ENCODE assay signal across 17 cellular contexts in the genomic region with DNA sequence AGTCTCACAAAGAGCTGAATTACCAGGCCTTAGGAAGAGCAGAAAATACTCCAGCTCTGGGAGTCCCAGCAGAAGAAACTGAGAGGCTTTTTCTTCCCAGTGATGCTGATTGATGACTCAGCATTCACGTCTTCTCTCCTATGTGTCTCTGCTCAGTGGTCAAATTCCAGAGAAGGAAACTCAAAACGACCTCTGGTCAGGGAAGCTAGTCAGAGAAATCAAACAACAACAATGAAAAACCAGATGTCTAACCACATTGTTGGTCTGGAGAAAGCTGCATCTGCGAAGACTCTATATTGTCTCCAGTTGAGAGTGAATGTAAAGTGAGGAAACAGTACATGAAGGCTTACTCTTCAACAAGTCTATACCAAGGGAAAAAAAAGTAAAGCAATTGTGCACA. TPM values are rescaled to one million over a fixed set of nuclear protein-coding genes. Genes with fewer than 3 reads are reported as not detected.
DNase-seq lines count a peak whose midpoint lies in the region; ATAC-seq, FAIRE-seq and TF ChIP-seq lines count a peak whose summit lies in the region.
"Had no signal": no experiment of that assay in that cellular context is flagged by ENCODE, and none has a peak within 500 bp of the region (broad histone marks: within the 10 kb centered on the region; RNA-seq: fewer than 3 reads in every experiment).

No MANE protein-coding gene starts in this region.

- no peak overlapping the region for H2BK5ac ChIP-seq in mesendoderm (ENCODE audit: low read length)

- H2BK120ac ChIP-seq in mesendoderm (ENCODE audit: low read depth, low read length) = no peak overlapping the region

- no peak overlapping the region for H4K8ac ChIP-seq in mesendoderm (ENCODE audit: low read depth, low read length)

- H3K4me3 ChIP-seq in mesendoderm (ENCODE audit: low read length) = no peak overlapping the region
- H3K4me3 ChIP-seq: tibial artery had no signal

- H3K4me1 ChIP-seq in mesendoderm (ENCODE audit: control insufficient read depth, low read depth, low read length) = peaks cover 3% of the 10 kb centered on the region
- H3K4me1 ChIP-seq: tibial artery had no signal

- no peak overlapping the region for H2BK15ac ChIP-seq in mesendoderm (replicated peaks; ENCODE audit: low read depth)

- H3K79me2 ChIP-seq in mesendoderm (ENCODE audit: control insufficient read depth, insufficient read depth, low read length) = no peaks in the 10 kb centered on the region

- H3K9me3 Mint-ChIP-seq in natural killer cell = no peaks in the 10 kb centered on the region

- H3K4me2 ChIP-seq in mesendoderm (ENCODE audit: low read length) = no peak overlapping the region

- peaks cover 6 to 7% of the 10 kb centered on the region in 2 donors for H3K4me1 Mint-ChIP-seq in natural killer cell

- H4K5ac ChIP-seq in mesendoderm (ENCODE audit: low read length) = no peak overlapping the region

- no peak for ATAC-seq in natural killer cell
- ATAC-seq in HG02884 (IDR thresholded peaks at IDR 0.05; ENCODE audit: unreplicated experiment) = no peak
- ATAC-seq in GM19463 (IDR thresholded peaks at IDR 0.05; ENCODE audit: unreplicated experiment) = no peak
- ATAC-seq: HCT116 had no signal

- no peaks in the 10 kb centered on the region for H3K36me3 ChIP-seq in mesendoderm (ENCODE audit: control insufficient read depth, insufficient read depth, low read length)
- H3K36me3 ChIP-seq: tibial artery, WERI-Rb-1 had no signal

- H3K56ac ChIP-seq in mesendoderm (ENCODE audit: low read length) = no peak overlapping the region

- no peak overlapping the region for H3K23ac ChIP-seq in mesendoderm (ENCODE audit: low read length)

- peak; percentile 41 for FAIRE-seq in endometrium (lab: Jason Lieb, UNC)

- H3K9ac ChIP-seq in mesendoderm (ENCODE audit: low read length) = no peak overlapping the region

- DNase-seq in AG09319 (ENCODE audit: extremely low read depth, low read depth) (peak; percentile 25), LHCN-M2 (ENCODE audit: low read depth) (peak; percentile 93), mesendoderm (peak; percentile 41), natural killer cell (no peak), NCI-H2081 treated with DMSO at 0.1 percent for 48 hours (lab: John Stamatoyannopoulos, UW) (no peak)
- DNase-seq: activated naive CD4-positive, alpha-beta T cell treated with anti-CD3 and anti-CD28 coated beads for 36 hours; cerebellar nuclear complex; DMS79; NCI-H1436; tibial artery; WERI-Rb-1 had no signal

- H3K36me3 Mint-ChIP-seq in natural killer cell = no peaks in the 10 kb centered on the region

- no peak overlapping the region for H3K27ac Mint-ChIP-seq in natural killer cell
- H3K27ac Mint-ChIP-seq: activated naive CD4-positive, alpha-beta T cell treated with anti-CD3 and anti-CD28 coated beads for 36 hours; progenitor cell of endocrine pancreas had no signal

- H3K27ac ChIP-seq in mesendoderm (ENCODE audit: low read depth, low read length) = no peak overlapping the region
- H3K27ac ChIP-seq: epithelial cell of prostate, tibial artery, WERI-Rb-1 had no signal

- no peak overlapping the region for H3K4me3 Mint-ChIP-seq in natural killer cell
- H3K4me3 Mint-ChIP-seq: activated naive CD4-positive, alpha-beta T cell treated with anti-CD3 and anti-CD28 coated beads for 36 hours had no signal

- H3K18ac ChIP-seq in mesendoderm (ENCODE audit: low read length) = no peak overlapping the region

- H3K4ac ChIP-seq in mesendoderm (ENCODE audit: low read depth, low read length) = no peak overlapping the region

- no peak overlapping the region for H2AK5ac ChIP-seq in mesendoderm (ENCODE audit: low read length)

- WGBS in mesendoderm (ENCODE audit: extremely low coverage, insufficient coverage, low lambda C conversion rate) = no CpG with 5 or more reads among the region's 3 CpGs

- intact Hi-C loops in natural killer cell (cut with micrococcal nuclease) = no loop called here

- peaks cover 0 to 12% of the 10 kb centered on the region in 2 donors for H3K27me3 Mint-ChIP-seq in natural killer cell (ENCODE audit: low read depth in 2 of 2)

- no peaks in the 10 kb centered on the region for H3K27me3 ChIP-seq in mesendoderm (ENCODE audit: insufficient read depth, low read length, poor library complexity)
- H3K27me3 ChIP-seq: tibial artery had no signal

- no peaks in the 10 kb centered on the region for H3K79me1 ChIP-seq in mesendoderm (ENCODE audit: low read length)

- TF ChIP-seq CTCF in AG09319 (IDR thresholded peaks at IDR 0.05; ENCODE audit: low read depth, low read length) = no peak
- TF ChIP-seq CTCF in natural killer cell (IDR thresholded peaks at IDR 0.05) = no peak

RNA-seq across cellular contexts. Expression of a gene that starts 28.6 kb away (rescaled TPM):
- total RNA-seq in LHCN-M2 (2014; rRNA removed) (43.9 and 47.2 TPM in 2 replicates), natural killer cell (10 to 100 TPM in 2 of 3 donors, 1 to 10 TPM in 1; 9.1 to 13.5 (median 11.8) TPM)
- polyA plus RNA-seq in LHCN-M2 (2012) = 5.2 TPM
- 19.8 TPM for polyA plus RNA-seq in mesendoderm (2013, experiment 1 of 2)
- polyA plus RNA-seq in mesendoderm (2013, experiment 2 of 2) = 19.5 TPM

Comparison
In these comparisons a context has a peak if more than half of its experiments do, and no peak if none do; other contexts are left out.
1. DNase-seq: peak in AG09319 (single experiment), LHCN-M2 (single experiment) and mesendoderm (single experiment); none in natural killer cell (single experiment) and NCI-H2081 treated with DMSO at 0.1 percent for 48 hours (single experiment).